ENCODE assay signal across 26 cellular contexts in the genomic region with DNA sequence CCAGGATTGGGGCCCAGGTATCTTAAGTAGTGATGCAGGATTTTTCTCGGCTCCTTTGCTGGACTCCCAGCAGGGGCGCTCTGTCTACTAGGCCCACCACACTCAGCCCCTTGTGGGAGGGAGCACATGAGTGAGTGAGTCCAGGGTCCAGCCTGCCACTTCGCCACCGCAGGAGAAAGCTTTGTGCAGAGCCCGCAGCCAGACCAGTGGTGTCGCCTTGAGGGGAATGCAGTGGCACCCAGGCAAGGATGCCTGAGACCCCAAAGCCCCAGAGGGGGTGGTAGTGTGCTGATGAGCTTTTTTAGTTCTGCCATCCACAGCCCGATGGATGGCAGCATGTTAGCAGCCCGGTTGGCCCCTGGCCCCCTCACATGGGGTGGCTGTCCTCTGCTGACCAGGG. TPM values are rescaled to one million over a fixed set of nuclear protein-coding genes. Genes with fewer than 3 reads are reported as not detected.
DNase-seq lines count a peak whose midpoint lies in the region; ATAC-seq and TF ChIP-seq lines count a peak whose summit lies in the region.
"Had no signal": no experiment of that assay in that cellular context is flagged by ENCODE, and none has a peak within 500 bp of the region (broad histone marks: within the 10 kb centered on the region; RNA-seq: fewer than 3 reads in every experiment).

No MANE protein-coding gene starts in this region.

- ATAC-seq in WTC11 (peak; percentile 88), GM21528 (IDR thresholded peaks at IDR 0.05; ENCODE audit: low FRiP score, unreplicated experiment) (no peak)
- ATAC-seq: activated CD4-positive, CD25-positive, alpha-beta regulatory T cell treated with anti-CD3 and anti-CD28 coated beads, Interleukin-2, amount 50 U/mL, for 24 hours; right cardiac atrium had no signal

- H3K4me3 Mint-ChIP-seq in WTC11 = no peak overlapping the region
- H3K4me3 Mint-ChIP-seq: activated CD4-positive, alpha-beta memory T cell treated with anti-CD3 and anti-CD28 coated beads, Interleukin-2, amount 10 ng/mL, durations not matched to agents 7 days and 5 days; central memory CD8-positive, alpha-beta T cell had no signal

- POLR2A ChIA-PET in WTC11 (lab: Charles Lee) = no interaction called here

- no peak overlapping the region for H3K27ac Mint-ChIP-seq in WTC11
- H3K27ac Mint-ChIP-seq: activated CD4-positive, alpha-beta memory T cell treated with anti-CD3 and anti-CD28 coated beads, Interleukin-2, amount 10 ng/mL, durations not matched to agents 7 days and 5 days had no signal

- no peaks in the 10 kb centered on the region for H3K9me3 Mint-ChIP-seq in WTC11
- H3K9me3 Mint-ChIP-seq: activated CD4-positive, alpha-beta memory T cell treated with anti-CD3 and anti-CD28 coated beads, Interleukin-2, amount 10 ng/mL, durations not matched to agents 7 days and 5 days; central memory CD8-positive, alpha-beta T cell had no signal

- H3K9me3 ChIP-seq in BE2C = no peaks in the 10 kb centered on the region
- no peaks in the 10 kb centered on the region for H3K9me3 ChIP-seq in iPS DF 6.9 (ENCODE audit: control insufficient read depth, insufficient read depth, low read length)
- no peaks in the 10 kb centered on the region for H3K9me3 ChIP-seq in ascending aorta
- H3K9me3 ChIP-seq: SJSA1 had no signal

- no CpG with 5 or more reads among the region's 8 CpGs for whole genome bisulfite sequencing in iPS DF 6.9 (ENCODE audit: insufficient coverage, insufficient read length)

- CTCF ChIA-PET in WTC11 (lab: Charles Lee) = interaction anchor here (0.7 kb wide), 1 partner anchor 9 kb away, joined by 5 read pairs; a partner anchor contains a TSS

- DNase-seq in BE2C = peak; percentile 19
- DNase-seq in HuH-7 (ENCODE audit: low spot score) = peak; percentile 59
- peak; percentile 54 for DNase-seq in WTC11 (ENCODE audit: low spot score)
- DNase-seq in iPS DF 6.9 (ENCODE audit: low read depth, low spot score) = peak; percentile 9
- DNase-seq in ascending aorta (ENCODE audit: low spot score in 2 of 2) = no peak
- DNase-seq in GDM1 (lab: John Stamatoyannopoulos, UW) = no peak
- DNase-seq in NCI-H1436 (lab: John Stamatoyannopoulos, UW) = no peak
- DNase-seq: activated CD4-positive, alpha-beta memory T cell treated with anti-CD3 and anti-CD28 coated beads, Interleukin-2, amount 10 ng/mL, durations not matched to agents 7 days and 5 days; activated gamma-delta T cell; activated T-cell treated with anti-CD3 and anti-CD28 coated beads for 4 hours; dermis blood vessel endothelial cell; DMS153; NCI-H1105; NCI-H1930; NCI-H524 treated with DMSO at 0.1 percent for 48 hours; stimulated activated CD4-positive, alpha-beta T cell treated with anti-CD3 and anti-CD28 coated beads, Interleukin-12 subunit alpha, Interleukin-12 subunit beta, amount 100 ng/mL, for 4 hours; stimulated activated CD4-positive, alpha-beta T cell treated with anti-CD3 and anti-CD28 coated beads, Interleukin-4, amount 100 ng/mL, for 1 hour; T-helper 1 cell; trophoblast cell had no signal

- H3K4me1 Mint-ChIP-seq in WTC11 = peaks cover 3% of the 10 kb centered on the region
- H3K4me1 Mint-ChIP-seq: central memory CD8-positive, alpha-beta T cell had no signal

- TF ChIP-seq CTCF in BE2C (IDR thresholded peaks at IDR 0.05; ENCODE audit: low read depth, low read length) = peak; percentile 37
- TF ChIP-seq CTCF in WTC11 (IDR thresholded peaks at IDR 0.05) = no peak
- no peak for TF ChIP-seq CTCF in ascending aorta (IDR thresholded peaks at IDR 0.05)

- H3K4me3 ChIP-seq in BE2C (ENCODE audit: low read depth, low read length) = no peak overlapping the region
- no peak overlapping the region for H3K4me3 ChIP-seq in iPS DF 6.9 (ENCODE audit: low read length)
- H3K4me3 ChIP-seq in ascending aorta = no peak overlapping the region
- H3K4me3 ChIP-seq: lung, SJSA1 had no signal

- peaks cover 9% of the 10 kb centered on the region for H3K27me3 Mint-ChIP-seq in WTC11 (ENCODE audit: low read depth)
- H3K27me3 Mint-ChIP-seq: central memory CD8-positive, alpha-beta T cell had no signal

- no peaks in the 10 kb centered on the region for H3K36me3 ChIP-seq in BE2C
- H3K36me3 ChIP-seq in iPS DF 6.9 (ENCODE audit: control insufficient read depth, insufficient read depth, low read length) = no peaks in the 10 kb centered on the region
- no peaks in the 10 kb centered on the region for H3K36me3 ChIP-seq in ascending aorta
- H3K36me3 ChIP-seq: SJSA1 had no signal

- intact Hi-C loops in ascending aorta (cut with DNase I) = no loop called here

- H3K36me3 Mint-ChIP-seq in WTC11 = no peaks in the 10 kb centered on the region

- H3K27me3 ChIP-seq in BE2C = no peaks in the 10 kb centered on the region; the same call in 1 of the 2 replicates
- no peaks in the 10 kb centered on the region for H3K27me3 ChIP-seq in iPS DF 6.9 (ENCODE audit: control insufficient read depth, insufficient read depth, low read length)
- no peaks in the 10 kb centered on the region for H3K27me3 ChIP-seq in ascending aorta
- H3K27me3 ChIP-seq: SJSA1 had no signal

- H3K4me1 ChIP-seq in BE2C (no peaks in the 10 kb centered on the region; the same call in 1 of the 2 replicates), iPS DF 6.9 (ENCODE audit: control insufficient read depth, insufficient read depth, low read length) (no peaks in the 10 kb centered on the region), ascending aorta (peaks cover 0 to 8% of the 10 kb centered on the region in 2 donors)

- H3K27ac ChIP-seq in iPS DF 6.9 (ENCODE audit: low read length) (no peak overlapping the region), ascending aorta (no peak overlapping the region)
- H3K27ac ChIP-seq: HL-60, SJSA1 had no signal

TF ChIP-seq in WTC11, 78 proteins besides CTCF, POLR2A, EP300 and RAD21:
- TF ChIP-seq GRHL2 (CRISPR knock-in tag; IDR thresholded peaks at IDR 0.05; ENCODE audit: insufficient replicate concordance, severe bottlenecking) = no peak
TF ChIP-seq in WTC11: peak in this region for 0.

RNA-seq across cellular contexts. Expression of a gene that starts 5.4 kb away (rescaled TPM):
- 138 TPM for polyA plus RNA-seq in BE2C (2012; ENCODE audit: insufficient read depth, insufficient read length, low read depth)
- 42.7 to 43.5 TPM (median 43.0 TPM) in 3 replicates for total RNA-seq in WTC11 (2021)
- 2.7 TPM for total RNA-seq in ascending aorta

RNA-seq across cellular contexts. Expression of a gene that starts 9.0 kb away (rescaled TPM):
- not detected for polyA plus RNA-seq in BE2C (2012; ENCODE audit: insufficient read depth, insufficient read length, low read depth)
- total RNA-seq in WTC11 (2021) = 0.26 TPM in 1 of 3 replicates, not detected in the others
- total RNA-seq in ascending aorta = not detected
- total RNA-seq: activated CD4-positive, alpha-beta memory T cell treated with anti-CD3 and anti-CD28 coated beads, Interleukin-2, amount 10 ng/mL, durations not matched to agents 7 days and 5 days had no signal

Comparison
In these comparisons a context has a peak if more than half of its experiments do, and no peak if none do; other contexts are left out.
1. DNase-seq: peak in BE2C (single experiment), HuH-7 (single experiment), WTC11 (single experiment) and iPS DF 6.9 (single experiment); none in ascending aorta (0 of 2), GDM1 (single experiment) and NCI-H1436 (single experiment).
2. RNA of a gene that starts 5.4 kb away (total RNA-seq): 42.7 to 43.5 TPM in WTC11; 2.7 TPM in ascending aorta (single experiment); every median in the first group is over 10 times any median in the second.